Comparison of ENCODE assay signal across 10 cellular contexts in the genomic region with DNA sequence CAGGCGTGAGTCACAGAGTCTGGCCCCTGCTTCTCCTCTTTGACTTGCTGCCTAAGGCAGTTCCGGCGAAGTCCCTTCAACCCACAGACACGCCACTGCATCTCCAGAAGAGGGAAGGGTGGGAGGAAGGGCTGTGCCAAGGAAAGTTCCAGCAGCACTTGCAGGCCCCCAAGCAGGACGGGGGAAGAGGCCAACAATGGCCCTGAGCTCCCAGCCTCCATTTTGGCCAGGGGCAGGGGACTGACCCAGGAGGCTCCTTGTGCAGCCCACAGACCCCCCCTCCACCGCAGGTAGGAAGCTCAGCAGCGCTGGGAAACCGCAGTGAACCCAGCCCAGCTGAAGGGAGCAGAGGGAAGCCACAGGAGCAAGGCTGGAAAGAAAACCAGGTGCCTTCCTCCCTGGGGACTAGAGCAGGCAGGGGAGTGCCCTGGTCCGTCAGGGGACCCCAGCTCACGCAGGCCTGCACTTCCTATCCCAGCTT. TPM values are rescaled to one million over a fixed set of nuclear protein-coding genes. Genes with fewer than 3 reads are reported as not detected.
DNase-seq lines count a peak whose midpoint lies in the region; ATAC-seq and TF ChIP-seq lines count a peak whose summit lies in the region.
"Had no signal": no experiment of that assay in that cellular context is flagged by ENCODE, and none has a peak within 500 bp of the region (broad histone marks: within the 10 kb centered on the region; RNA-seq: fewer than 3 reads in every experiment).

No MANE protein-coding gene starts in this region.

- POLR2A ChIA-PET in CD8-positive, alpha-beta memory T cell (lab: Charles Lee) = interaction anchor here (0.6 to 1.6 kb wide), 3 partner anchors 8 to 36 kb away, joined by 3 to 9 read pairs (median 7); a partner anchor contains a TSS

- no peaks in the 10 kb centered on the region for H4K20me1 ChIP-seq in osteoblast (ENCODE audit: insufficient read depth, low read length)
- H4K20me1 ChIP-seq in MM.1S (ENCODE audit: insufficient read depth, low read length) = no peaks in the 10 kb centered on the region

- H3K9ac ChIP-seq in endodermal cell (ENCODE audit: extremely low read depth, low read length, poor library complexity, severe bottlenecking) (no peak overlapping the region), MM.1S (ENCODE audit: low read length) (no peak overlapping the region)

- H3F3A ChIP-seq in MM.1S (ENCODE audit: insufficient read depth, low read length) = 0 out of 2 replicates have a peak, but pooled peaks cover 3% of the 10 kb centered on the region

- H3K4me1 ChIP-seq in CD8-positive, alpha-beta memory T cell (ENCODE audit: insufficient read depth, low read length) = peaks cover 28% of the 10 kb centered on the region
- peaks cover 24% of the 10 kb centered on the region for H3K4me1 ChIP-seq in endodermal cell (ENCODE audit: control insufficient read depth, insufficient read depth, low read length)
- H3K4me1 ChIP-seq in osteoblast (ENCODE audit: insufficient read depth, low read length) = peaks cover 22% of the 10 kb centered on the region
- H3K4me1 ChIP-seq in MM.1S (ENCODE audit: low read length) = peaks cover 14% of the 10 kb centered on the region

- H3K9me3 Mint-ChIP-seq in CD8-positive, alpha-beta memory T cell = peaks cover 0 to 2% (median 0%) of the 10 kb centered on the region in 5 donors
- peaks cover 2% of the 10 kb centered on the region for H3K9me3 Mint-ChIP-seq in endodermal cell

- no peaks in the 10 kb centered on the region for H3K36me3 ChIP-seq in CD8-positive, alpha-beta memory T cell (ENCODE audit: insufficient read depth, low read length)
- H3K36me3 ChIP-seq in endodermal cell (ENCODE audit: control insufficient read depth, insufficient read depth, low read length) (no peaks in the 10 kb centered on the region), osteoblast (ENCODE audit: insufficient read depth, low read length) (no peaks in the 10 kb centered on the region), MM.1S (replicated peaks; ENCODE audit: insufficient read depth, low read length) (no peaks in the 10 kb centered on the region)
- H3K36me3 ChIP-seq: SJSA1 had no signal

- H3K27me3 ChIP-seq in CD8-positive, alpha-beta memory T cell (ENCODE audit: insufficient read depth, low read length, poor library complexity, severe bottlenecking) = no peaks in the 10 kb centered on the region
- H3K27me3 ChIP-seq in endodermal cell (ENCODE audit: control insufficient read depth, insufficient read depth, low read length, poor library complexity, severe bottlenecking) = no peaks in the 10 kb centered on the region
- H3K27me3 ChIP-seq in osteoblast (ENCODE audit: insufficient read depth, low read length) = no peaks in the 10 kb centered on the region
- H3K27me3 ChIP-seq in MM.1S (replicated peaks; ENCODE audit: insufficient read depth, low read length) = no peaks in the 10 kb centered on the region
- H3K27me3 ChIP-seq: SJSA1 had no signal

- H3K4me2 ChIP-seq in osteoblast (ENCODE audit: insufficient read depth, low read length) = no peak overlapping the region
- no peak overlapping the region for H3K4me2 ChIP-seq in MM.1S (ENCODE audit: low read depth, low read length)

- H3K79me2 ChIP-seq in osteoblast (ENCODE audit: insufficient read depth, low read length) = peaks cover 32% of the 10 kb centered on the region
- H3K79me2 ChIP-seq in MM.1S (ENCODE audit: low read length) = peaks cover 44% of the 10 kb centered on the region

- peak in 1 of 5 donors; percentile 13 for DNase-seq in CD8-positive, alpha-beta memory T cell
- DNase-seq in M059J (ENCODE audit: low read depth) (peak; percentile 97), endodermal cell (peak; percentile 44), osteoblast (ENCODE audit: insufficient read length, low spot score, missing footprints) (peak; percentile 63), medulla oblongata (ENCODE audit: extremely low spot score) (no peak), DMS53 (lab: John Stamatoyannopoulos, UW) (no peak), MM.1S (no peak)
- DNase-seq: stimulated activated CD4-positive, alpha-beta T cell treated with anti-CD3 and anti-CD28 coated beads, Interleukin-4, amount 100 ng/mL, for 1 hour had no signal

- WGBS in endodermal cell (ENCODE audit: insufficient coverage in 1 of 2, insufficient read length in 1 of 2), 2 experiments = 89 to 92% methylated on average over 4 to 10 of the region's 10 CpGs

- peaks cover 27 to 45% (median 29%) of the 10 kb centered on the region in 3 donors for H3K4me1 Mint-ChIP-seq in CD8-positive, alpha-beta memory T cell
- H3K4me1 Mint-ChIP-seq in endodermal cell = peaks cover 22% of the 10 kb centered on the region

- TF ChIP-seq CTCF in endodermal cell (conservative IDR thresholded peaks at IDR 0.05) = no peak
- no peak for TF ChIP-seq CTCF in osteoblast (IDR thresholded peaks at IDR 0.05; ENCODE audit: extremely low read depth, low read depth, low read length)
- no peak for TF ChIP-seq CTCF in MM.1S (IDR thresholded peaks at IDR 0.05; ENCODE audit: low read length)

- peak overlapping the region; percentile 69 for H3K27ac ChIP-seq in CD8-positive, alpha-beta memory T cell (ENCODE audit: low read depth, low read length)
- no peak overlapping the region for H3K27ac ChIP-seq in endodermal cell (ENCODE audit: low read depth, low read length)
- peak overlapping the region; percentile 80 for H3K27ac ChIP-seq in osteoblast (ENCODE audit: low read depth, low read length)
- H3K27ac ChIP-seq in MM.1S (ENCODE audit: low read length) = no peak overlapping the region
- H3K27ac ChIP-seq: SJSA1 had no signal

- H3K9me3 ChIP-seq in CD8-positive, alpha-beta memory T cell (ENCODE audit: low read length) = no peaks in the 10 kb centered on the region
- H3K9me3 ChIP-seq in endodermal cell (ENCODE audit: control insufficient read depth, low read length) = no peaks in the 10 kb centered on the region
- no peaks in the 10 kb centered on the region for H3K9me3 ChIP-seq in osteoblast (ENCODE audit: low read depth, low read length)
- no peaks in the 10 kb centered on the region for H3K9me3 ChIP-seq in MM.1S (replicated peaks; ENCODE audit: insufficient read depth, low read length)
- H3K9me3 ChIP-seq: SJSA1 had no signal

- no peak overlapping the region for H2AFZ ChIP-seq in osteoblast (ENCODE audit: low read length)
- no peak overlapping the region for H2AFZ ChIP-seq in MM.1S (ENCODE audit: low read length)

- H3K27ac Mint-ChIP-seq in CD8-positive, alpha-beta memory T cell = peak overlapping the region; percentile 8 to 96 (median 90)
- peak overlapping the region; percentile 21 for H3K27ac Mint-ChIP-seq in endodermal cell

- no peak for ATAC-seq in HG03159 (IDR thresholded peaks at IDR 0.05; ENCODE audit: unreplicated experiment)

- no peak overlapping the region for H3K4me3 ChIP-seq in CD8-positive, alpha-beta memory T cell (ENCODE audit: low read length)
- H3K4me3 ChIP-seq in endodermal cell (ENCODE audit: low read length) (no peak overlapping the region), osteoblast (ENCODE audit: insufficient read depth, low read length) (no peak overlapping the region), MM.1S (ENCODE audit: low read length) (no peak overlapping the region)
- H3K4me3 ChIP-seq: SJSA1 had no signal

- H3K4me3 Mint-ChIP-seq in CD8-positive, alpha-beta memory T cell = peak overlapping the region in 4 of 7 donors; percentile 28 to 79 (median 77)
- H3K4me3 Mint-ChIP-seq in endodermal cell = no peak overlapping the region

- CTCF ChIA-PET in CD8-positive, alpha-beta memory T cell (lab: Charles Lee) = interaction anchor here (0.6 to 3.7 kb wide), 6 partner anchors 10 to 144 kb away, joined by 3 to 32 read pairs (median 4); no protein-coding TSS in a partner anchor

- H3K36me3 Mint-ChIP-seq in CD8-positive, alpha-beta memory T cell = no peaks in the 10 kb centered on the region
- peaks cover 2% of the 10 kb centered on the region for H3K36me3 Mint-ChIP-seq in endodermal cell (ENCODE audit: low read depth)

- no peaks in the 10 kb centered on the region for H3K9me2 ChIP-seq in MM.1S (replicated peaks; ENCODE audit: insufficient read depth, low read length)

- H3K27me3 Mint-ChIP-seq in CD8-positive, alpha-beta memory T cell = no peaks in the 10 kb centered on the region
- H3K27me3 Mint-ChIP-seq in endodermal cell (ENCODE audit: insufficient read depth) = no peaks in the 10 kb centered on the region

RNA-seq across cellular contexts. Expression of a gene that starts 35.4 kb away (rescaled TPM):
- total RNA-seq in CD8-positive, alpha-beta memory T cell = 100 to 1,000 TPM; 109 TPM
- 10.0 TPM for polyA plus RNA-seq in CD8-positive, alpha-beta memory T cell
- total RNA-seq in M059J (2014; rRNA removed; shearing (Covaris generic)) = 102 and 113 TPM in 2 replicates
- 10 to 100 TPM; 51.3 to 70.7 TPM for total RNA-seq in endodermal cell
- polyA plus RNA-seq in endodermal cell (2013, experiment 1 of 2) = 87.9 TPM
- 87.7 TPM for polyA plus RNA-seq in endodermal cell (2013, experiment 2 of 2)
- total RNA-seq in osteoblast = 9.1 and 10.9 TPM in 2 replicates

Comparison
In these comparisons a context has a peak if more than half of its experiments do, and no peak if none do; other contexts are left out.
1. DNase-seq: peak in M059J (single experiment), endodermal cell (single experiment) and osteoblast (single experiment); none in medulla oblongata (single experiment), DMS53 (single experiment) and MM.1S (single experiment).
2. H3K27ac ChIP-seq: peak in CD8-positive, alpha-beta memory T cell (single experiment) and osteoblast (single experiment); none in endodermal cell (single experiment) and MM.1S (single experiment).